ENCODE assay signal across 9 cellular contexts in the genomic region with DNA sequence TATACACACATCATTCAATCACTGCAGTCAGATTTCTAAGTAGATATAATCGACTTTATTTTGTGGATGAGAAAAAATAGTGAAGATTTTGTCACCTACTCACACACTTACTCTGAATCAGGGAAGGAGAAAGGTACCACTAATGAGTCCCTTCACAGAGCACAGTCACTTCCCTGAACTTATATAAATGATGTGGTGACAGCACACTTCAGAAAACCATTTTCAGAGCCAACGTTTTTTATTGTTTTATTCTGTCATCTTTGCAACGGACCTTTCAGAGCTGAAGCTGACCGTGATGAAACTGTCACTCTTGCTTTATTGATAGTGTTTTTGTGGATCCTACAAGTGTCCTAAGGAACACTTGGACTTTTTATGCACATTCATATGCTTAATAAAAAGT.
"Had no signal": no experiment of that assay in that cellular context is flagged by ENCODE, and none has a peak within 500 bp of the region (broad histone marks: within the 10 kb centered on the region; RNA-seq: fewer than 3 reads in every experiment).

No MANE protein-coding gene starts in this region.

- H3K9ac ChIP-seq: GM23248 had no signal

- H3K4me1 ChIP-seq: HAP-1 had no signal

- H3K36me3 ChIP-seq: HAP-1 had no signal

- H3K9me3 ChIP-seq: HAP-1 had no signal

- H3K4me3 ChIP-seq: GM23248, GM23338, HAP-1 had no signal

- H3K27ac ChIP-seq: GM23248 had no signal

- ATAC-seq: GM23338, HCT116 had no signal

- DNase-seq: GM23248, GOT3, H7, H9, HCEC 1CT, HFFc6 had no signal

- H3K4me2 ChIP-seq: GM23338 had no signal

- H3K4me3 Mint-ChIP-seq: GM23338, H9, HFFc6 had no signal

- H2AFZ ChIP-seq: GM23248, GM23338 had no signal

- H3K27ac Mint-ChIP-seq: GM23338, H9, HFFc6 had no signal
